23 cellular contexts compared by ENCODE assay signal in the genomic region with DNA sequence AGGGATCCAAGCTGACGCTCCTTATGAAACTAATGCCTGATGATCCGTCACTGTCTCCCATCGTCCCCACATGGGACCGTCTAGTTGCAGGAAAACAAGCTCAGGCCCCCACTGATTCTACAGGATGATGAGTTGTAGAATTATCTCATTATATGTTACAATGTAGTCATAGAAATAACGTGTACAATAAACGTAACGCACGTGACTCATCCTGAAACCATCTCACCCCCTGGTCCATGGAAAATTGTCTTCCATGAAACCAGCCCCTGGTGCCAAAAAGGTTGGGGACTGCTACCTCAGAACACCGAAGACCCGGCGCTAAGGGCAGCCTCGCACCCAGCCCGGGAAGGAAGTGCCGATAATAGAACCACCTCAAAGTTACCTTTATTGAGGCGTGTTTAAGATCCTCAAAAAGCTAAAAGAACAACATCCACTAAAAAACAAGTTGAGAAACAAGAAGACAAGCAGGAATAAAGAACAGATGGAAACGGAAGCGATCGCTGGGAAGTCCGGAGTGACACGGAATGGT.
"Had no signal": no experiment of that assay in that cellular context is flagged by ENCODE, and none has a peak within 500 bp of the region (broad histone marks: within the 10 kb centered on the region; RNA-seq: fewer than 3 reads in every experiment).

No MANE protein-coding gene starts in this region.

- H3K4me1 ChIP-seq: psoas muscle had no signal

- H3K4me3 ChIP-seq: dorsolateral prefrontal cortex, esophagus squamous epithelium, gastroesophageal sphincter, pancreas, psoas muscle, right atrium auricular region, spleen, testis had no signal

- H3K9me3 ChIP-seq: esophagus squamous epithelium, gastroesophageal sphincter, neutrophil, pancreas, psoas muscle, right atrium auricular region, spleen, testis had no signal

- H3K27ac ChIP-seq: gastroesophageal sphincter, neutrophil, pancreas, psoas muscle, right atrium auricular region, testis had no signal

- ATAC-seq: activated T-cell treated with anti-CD3 and anti-CD28 coated beads, Interleukin-2, amount 50 U/mL, for 72 hours; gastroesophageal sphincter; left colon; pancreas; psoas muscle; T-helper 17 cell had no signal

- DNase-seq: activated CD4-positive, alpha-beta memory T cell treated with anti-CD3 and anti-CD28 coated beads, Interleukin-2, amount 10 ng/mL, durations not matched to agents 7 days and 5 days; activated CD4-positive, alpha-beta T cell treated with anti-CD3 and anti-CD28 coated beads, Interleukin-2, amount 10 ng/mL, durations not matched to agents 24 days and 14 days; activated effector memory CD4-positive, alpha-beta T cell treated with anti-CD3 and anti-CD28 coated beads, Interleukin-2, amount 50 U/mL, for 16 hours; activated naive CD4-positive, alpha-beta T cell treated with anti-CD3 and anti-CD28 coated beads, Interleukin-2, amount 10 ng/mL, durations not matched to agents 7 days and 5 days; activated T-cell treated with anti-CD3 and anti-CD28 coated beads, Interleukin-2, amount 50 U/mL, for 72 hours; amygdala; dorsolateral prefrontal cortex; esophagus squamous epithelium; head of caudate nucleus; islet precursor cell; left colon; spleen; stimulated activated CD4-positive, alpha-beta T cell treated with anti-CD3 and anti-CD28 coated beads, Interleukin-4, amount 100 ng/mL, for 1 hour; stimulated activated naive CD4-positive, alpha-beta T cell; T-helper 17 cell; testis; trophoblast cell had no signal

- FAIRE-seq: colon, pancreas had no signal

- H3K27me3 ChIP-seq: dorsolateral prefrontal cortex, esophagus squamous epithelium, gastroesophageal sphincter, neutrophil, pancreas, right atrium auricular region, spleen, testis had no signal
